17 cellular contexts compared by ENCODE assay signal in genomic region chr18:10269226-10269625, GRCh38.
DNase-seq lines count a peak whose midpoint lies in the region; ATAC-seq and TF ChIP-seq lines count a peak whose summit lies in the region.
"Had no signal": no experiment of that assay in that cellular context is flagged by ENCODE, and none has a peak within 500 bp of the region (broad histone marks: within the 10 kb centered on the region; RNA-seq: fewer than 3 reads in every experiment).

No MANE protein-coding gene starts in this region.

- ATAC-seq in GM21737 (IDR thresholded peaks at IDR 0.05; ENCODE audit: unreplicated experiment) (no peak), esophagus mucosa (no peak)

- intact Hi-C loops in ascending aorta (cut with DNase I), result no loop called here

- DNase-seq in NOMO-1 (lab: John Stamatoyannopoulos, UW; ENCODE audit: unreplicated experiment in 2 of 2) (peak; percentile 26 to 40), NOMO-1 treated with dmso at 0.1 percent for 144 hours (lab: John Stamatoyannopoulos, UW; ENCODE audit: unreplicated experiment) (no peak), ascending aorta (ENCODE audit: low spot score in 2 of 2) (no peak), fibroblast of the aortic adventitia (ENCODE audit: low read depth) (peak; percentile 21), NCI-H2196 (lab: John Stamatoyannopoulos, UW; ENCODE audit: unreplicated experiment) (no peak)
- DNase-seq: DMS153, EL, H7, KBM-7, NCI-H1092, NCI-H1694, NCI-H446 treated with DMSO at 0.1 percent for 48 hours, NCI-H774 had no signal

- no peaks in the 10 kb centered on the region for H3K9me3 ChIP-seq in ascending aorta
- H3K9me3 ChIP-seq in subcutaneous abdominal adipose tissue (ENCODE audit: control insufficient read depth in 5 of 5, low read length in 5 of 5), result no peaks in the 10 kb centered on the region

- H3K27ac ChIP-seq in ascending aorta (peak overlapping the region; percentile 42 to 46), subcutaneous abdominal adipose tissue (ENCODE audit: low read depth, low read length) (peak overlapping the region; percentile 86)
- H3K27ac ChIP-seq: 22Rv1 had no signal

- H3K27me3 ChIP-seq in ascending aorta, result no peaks in the 10 kb centered on the region
- no peaks in the 10 kb centered on the region for H3K27me3 ChIP-seq in subcutaneous abdominal adipose tissue (ENCODE audit: control insufficient read depth in 5 of 5, insufficient read depth in 4 of 5, low read length in 5 of 5)

- peak overlapping the region in 2 of 5 donors; percentile 39 to 61 for H3K9ac ChIP-seq in subcutaneous abdominal adipose tissue (ENCODE audit: low read length in 5 of 5)

- H3K36me3 ChIP-seq in ascending aorta (no peaks in the 10 kb centered on the region), subcutaneous abdominal adipose tissue (ENCODE audit: control insufficient read depth in 5 of 5, insufficient read depth in 5 of 5, low read length in 5 of 5) (no peaks in the 10 kb centered on the region)

- H3K4me3 ChIP-seq in ascending aorta, result no peak overlapping the region
- no peak overlapping the region for H3K4me3 ChIP-seq in fibroblast of the aortic adventitia (ENCODE audit: low read depth, low read length)
- no peak overlapping the region for H3K4me3 ChIP-seq in subcutaneous abdominal adipose tissue (ENCODE audit: low read depth in 1 of 5, low read length in 5 of 5)

- H3K4me1 ChIP-seq in ascending aorta, result peaks cover 11 to 19% of the 10 kb centered on the region in 2 donors
- peaks cover 19 to 42% (median 36%) of the 10 kb centered on the region in 5 donors for H3K4me1 ChIP-seq in subcutaneous abdominal adipose tissue (ENCODE audit: control insufficient read depth in 5 of 5, insufficient read depth in 5 of 5, low read length in 5 of 5)

- TF ChIP-seq CTCF in ascending aorta (IDR thresholded peaks at IDR 0.05), result no peak
- TF ChIP-seq CTCF in fibroblast of the aortic adventitia (IDR thresholded peaks at IDR 0.05; ENCODE audit: insufficient read depth, low read length), result no peak

Comparison
In these comparisons a context has a peak if more than half of its experiments do, and no peak if none do; other contexts are left out.
1. DNase-seq: peak in NOMO-1 (2 of 2) and fibroblast of the aortic adventitia (single experiment); none in NOMO-1 treated with dmso at 0.1 percent for 144 hours (single experiment), ascending aorta (0 of 2) and NCI-H2196 (single experiment).